In the genomic region with DNA sequence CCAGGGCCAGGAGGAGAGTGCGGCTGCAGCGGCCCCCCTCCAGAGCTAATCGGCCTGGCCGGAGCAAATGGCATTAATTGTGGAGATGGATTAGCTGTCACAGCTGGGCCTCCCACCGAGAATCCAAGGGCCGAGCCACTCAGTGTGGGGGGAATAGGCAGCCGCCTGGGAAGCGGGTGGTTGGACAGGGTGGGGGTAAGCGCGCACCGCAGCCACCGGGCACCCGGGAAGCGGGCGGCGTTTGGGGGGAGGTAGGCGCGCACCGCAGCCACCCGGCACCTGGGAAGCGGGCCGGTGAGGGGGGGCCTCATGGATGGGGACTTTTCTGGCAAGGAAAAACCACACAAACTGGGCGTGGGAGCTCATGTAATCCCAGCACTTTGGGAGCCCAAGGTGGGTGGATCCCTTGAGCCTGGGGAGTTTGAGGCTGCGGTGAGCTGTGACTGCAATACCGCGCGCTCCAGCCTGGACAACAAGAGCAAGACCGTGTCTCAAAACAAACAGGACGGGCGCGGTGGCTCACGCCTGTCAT, we compare ENCODE assay signal across 24 cellular contexts. TPM values are rescaled to one million over a fixed set of nuclear protein-coding genes. Genes with fewer than 3 reads are reported as not detected.
DNase-seq lines count a peak whose midpoint lies in the region; ATAC-seq and TF ChIP-seq lines count a peak whose summit lies in the region.
"Had no signal": no experiment of that assay in that cellular context is flagged by ENCODE, and none has a peak within 500 bp of the region (broad histone marks: within the 10 kb centered on the region; RNA-seq: fewer than 3 reads in every experiment).

No MANE protein-coding gene starts in this region.

- H3K4me1 Mint-ChIP-seq in stimulated activated effector memory CD8-positive, alpha-beta T cell treated with anti-CD3 and anti-CD28 coated beads, Interleukin-12 subunit alpha, Interleukin-12 subunit beta, amount 100 ng/mL, for 72 hours: peaks cover 14% of the 10 kb centered on the region

- H3K9me3 ChIP-seq in SK-N-SH: no peaks in the 10 kb centered on the region
- no peaks in the 10 kb centered on the region for H3K9me3 ChIP-seq in SJCRH30 (replicated peaks)
- H3K9me3 ChIP-seq in right atrium auricular region: no peaks in the 10 kb centered on the region
- H3K9me3 ChIP-seq in prostate gland: no peaks in the 10 kb centered on the region
- no peaks in the 10 kb centered on the region for H3K9me3 ChIP-seq in uterus
- H3K9me3 ChIP-seq: A549, esophagus squamous epithelium, heart right ventricle, stomach, upper lobe of right lung had no signal

- peak; percentile 62 for DNase-seq in SK-N-SH
- peak; percentile 90 to 91 for DNase-seq in SJCRH30
- DNase-seq in fibroblast of mammary gland (ENCODE audit: low read depth): peak; percentile 55
- DNase-seq in stimulated activated effector memory CD8-positive, alpha-beta T cell treated with anti-CD3 and anti-CD28 coated beads, Interleukin-12 subunit alpha, Interleukin-12 subunit beta, amount 100 ng/mL, for 72 hours (ENCODE audit: low spot score in 2 of 2): no peak
- DNase-seq in right atrium auricular region (ENCODE audit: low spot score): no peak
- DNase-seq in prostate gland (ENCODE audit: low spot score): no peak
- no peak for DNase-seq in uterus
- DNase-seq: activated CD4-positive, alpha-beta T cell treated with anti-CD3 and anti-CD28 coated beads, Interleukin-2, amount 50 U/mL, for 4 hours; activated naive CD4-positive, alpha-beta T cell treated with anti-CD3 and anti-CD28 coated beads for 36 hours; activated T-cell treated with anti-CD3 and anti-CD28 coated beads for 4 hours; brain microvascular endothelial cell; DND-41; esophagus squamous epithelium; heart right ventricle; natural killer cell; NCI-H510A treated with DMSO at 0.1 percent for 48 hours; stomach; upper lobe of right lung had no signal

- intact Hi-C loops in prostate gland (cut with DNase I) (no loop called here), uterus (cut with DNase I; ENCODE audit: low total_unique reads) (no loop called here)

- TF ChIP-seq POLR2A in prostate gland (IDR thresholded peaks at IDR 0.05): no peak
- TF ChIP-seq POLR2A in uterus (IDR thresholded peaks at IDR 0.05): no peak

- no peaks in the 10 kb centered on the region; a peak in 1 of 4 replicates for H3K4me1 ChIP-seq in SK-N-SH (ENCODE audit: control insufficient read depth in 1 of 2, insufficient read depth in 2 of 2, low read depth in 1 of 2, low read length in 1 of 2)
- peaks cover 8% of the 10 kb centered on the region; the same call in 1 of the 2 replicates for H3K4me1 ChIP-seq in SJCRH30
- no peaks in the 10 kb centered on the region for H3K4me1 ChIP-seq in right atrium auricular region
- H3K4me1 ChIP-seq in prostate gland (replicated peaks): no peaks in the 10 kb centered on the region
- no peaks in the 10 kb centered on the region for H3K4me1 ChIP-seq in uterus

- 80% methylated on average over 17 of the region's 32 CpGs for WGBS in SK-N-SH (ENCODE audit: low lambda C conversion rate)
- 79% methylated on average over 30 of the region's 32 CpGs for WGBS in prostate gland

- TF ChIP-seq CTCF in SK-N-SH (IDR thresholded peaks at IDR 0.05): no peak
- no peak for TF ChIP-seq CTCF in fibroblast of mammary gland (conservative IDR thresholded peaks at IDR 0.05; ENCODE audit: control insufficient read depth, insufficient read depth, low read depth, low read length)
- TF ChIP-seq CTCF in right atrium auricular region (IDR thresholded peaks at IDR 0.05): no peak
- TF ChIP-seq CTCF in prostate gland (IDR thresholded peaks at IDR 0.05): no peak
- no peak for TF ChIP-seq CTCF in uterus (IDR thresholded peaks at IDR 0.05)

- H3K4me3 ChIP-seq in SK-N-SH (ENCODE audit: low read depth in 2 of 2, low read length in 1 of 2): no peak overlapping the region
- peak overlapping the region; percentile 43 for H3K4me3 ChIP-seq in SJCRH30
- H3K4me3 ChIP-seq in fibroblast of mammary gland (ENCODE audit: control insufficient read depth, low read depth, low read length): no peak overlapping the region
- H3K4me3 ChIP-seq in right atrium auricular region: no peak overlapping the region
- no peak overlapping the region for H3K4me3 ChIP-seq in prostate gland
- H3K4me3 ChIP-seq in uterus: no peak overlapping the region
- H3K4me3 ChIP-seq: A549, heart right ventricle, upper lobe of right lung had no signal

- no peak overlapping the region for H2AFZ ChIP-seq in SK-N-SH (ENCODE audit: low read depth)

- no peak for TF ChIP-seq EP300 in SK-N-SH (IDR thresholded peaks at IDR 0.05; ENCODE audit: borderline replicate concordance in 1 of 2, low read depth in 1 of 2, low read length in 1 of 2)

- no peaks in the 10 kb centered on the region for H3K9me2 ChIP-seq in SK-N-SH

- no peak overlapping the region for H3K9ac ChIP-seq in SK-N-SH

- H3K27ac ChIP-seq in SK-N-SH (ENCODE audit: low read depth in 2 of 2, low read length in 1 of 2) (no peak overlapping the region), SJCRH30 (peak overlapping the region; percentile 83), right atrium auricular region (no peak overlapping the region), prostate gland (no peak overlapping the region), uterus (no peak overlapping the region)
- H3K27ac ChIP-seq: A549, brain microvascular endothelial cell, C4-2B, heart right ventricle, stomach, upper lobe of right lung had no signal

- H3K9me3 Mint-ChIP-seq in stimulated activated effector memory CD8-positive, alpha-beta T cell treated with anti-CD3 and anti-CD28 coated beads, Interleukin-12 subunit alpha, Interleukin-12 subunit beta, amount 100 ng/mL, for 72 hours: no peaks in the 10 kb centered on the region
- H3K9me3 Mint-ChIP-seq: activated naive CD4-positive, alpha-beta T cell treated with anti-CD3 and anti-CD28 coated beads for 36 hours; dendritic cell treated with granulocyte-macrophage colony-stimulating factor and Interleukin-4, amounts not matched to agents 40 ng/mL and 50 ng/mL, for 4 days; natural killer cell had no signal

- H4K20me1 ChIP-seq in SK-N-SH (ENCODE audit: insufficient read depth): peaks cover 45% of the 10 kb centered on the region

- H3K27ac Mint-ChIP-seq in stimulated activated effector memory CD8-positive, alpha-beta T cell treated with anti-CD3 and anti-CD28 coated beads, Interleukin-12 subunit alpha, Interleukin-12 subunit beta, amount 100 ng/mL, for 72 hours: peak overlapping the region; percentile 32
- H3K27ac Mint-ChIP-seq: dendritic cell treated with granulocyte-macrophage colony-stimulating factor and Interleukin-4, amounts not matched to agents 40 ng/mL and 50 ng/mL, for 4 days; natural killer cell had no signal

- POLR2A ChIA-PET in SK-N-SH (lab: Yijun Ruan, JAX): no interaction called here

- H3K36me3 Mint-ChIP-seq in stimulated activated effector memory CD8-positive, alpha-beta T cell treated with anti-CD3 and anti-CD28 coated beads, Interleukin-12 subunit alpha, Interleukin-12 subunit beta, amount 100 ng/mL, for 72 hours: peaks cover 40% of the 10 kb centered on the region
- H3K36me3 Mint-ChIP-seq: natural killer cell had no signal

- H3K27me3 ChIP-seq in SK-N-SH (ENCODE audit: insufficient read depth) (no peaks in the 10 kb centered on the region), SJCRH30 (no peaks in the 10 kb centered on the region), right atrium auricular region (no peaks in the 10 kb centered on the region), prostate gland (replicated peaks; ENCODE audit: insufficient read depth) (no peaks in the 10 kb centered on the region), uterus (no peaks in the 10 kb centered on the region)
- H3K27me3 ChIP-seq: brain microvascular endothelial cell, esophagus squamous epithelium, heart right ventricle, stomach, upper lobe of right lung had no signal

- no peak overlapping the region for H3K4me3 Mint-ChIP-seq in stimulated activated effector memory CD8-positive, alpha-beta T cell treated with anti-CD3 and anti-CD28 coated beads, Interleukin-12 subunit alpha, Interleukin-12 subunit beta, amount 100 ng/mL, for 72 hours
- H3K4me3 Mint-ChIP-seq: activated naive CD4-positive, alpha-beta T cell treated with anti-CD3 and anti-CD28 coated beads for 36 hours; dendritic cell treated with granulocyte-macrophage colony-stimulating factor and Interleukin-4, amounts not matched to agents 40 ng/mL and 50 ng/mL, for 4 days; natural killer cell had no signal

- peaks cover 4% of the 10 kb centered on the region for H3F3A ChIP-seq in SK-N-SH (replicated peaks; ENCODE audit: insufficient read depth)

- H3K79me2 ChIP-seq in SK-N-SH (ENCODE audit: insufficient read depth): peaks cover 60% of the 10 kb centered on the region

- H3K4me2 ChIP-seq in SK-N-SH: no peak overlapping the region
- H3K4me2 ChIP-seq: A549 had no signal

- TF ChIP-seq RAD21 in SK-N-SH (IDR thresholded peaks at IDR 0.05; ENCODE audit: low read length): no peak

- no peak for ATAC-seq in SK-N-SH treated with all-trans-retinoic acid at 6 μM for 48 hours
- ATAC-seq in stimulated activated effector memory CD8-positive, alpha-beta T cell treated with anti-CD3 and anti-CD28 coated beads, Interleukin-12 subunit alpha, Interleukin-12 subunit beta, amount 100 ng/mL, for 72 hours: no peak
- ATAC-seq: A549, HCT116, heart right ventricle, natural killer cell, Panc1, upper lobe of right lung had no signal

- peaks cover 0 to 11% of the 10 kb centered on the region in 2 experiments for H3K36me3 ChIP-seq in SK-N-SH (replicated peaks in 1 of 2; ENCODE audit: control insufficient read depth in 1 of 2, insufficient read depth in 2 of 2, low read length in 1 of 2)
- no peaks in the 10 kb centered on the region for H3K36me3 ChIP-seq in SJCRH30
- H3K36me3 ChIP-seq in right atrium auricular region: peaks cover 10% of the 10 kb centered on the region
- peaks cover 0 to 6% of the 10 kb centered on the region in 2 donors for H3K36me3 ChIP-seq in prostate gland
- no peaks in the 10 kb centered on the region for H3K36me3 ChIP-seq in uterus

- CTCF ChIA-PET in SK-N-SH (lab: Yijun Ruan, JAX): interaction anchor here (1.5 to 1.7 kb wide), 2 partner anchors 11 to 19 kb away, joined by 3 to 5 read pairs; no protein-coding TSS in a partner anchor

RNA-seq across cellular contexts. Expression of gene R3HDM4, which starts 9.7 kb away (rescaled TPM):
- 39.2 and 41.4 TPM in 2 replicates for polyA plus RNA-seq in SK-N-SH (2012; rRNA removed)
- polyA plus RNA-seq in SK-N-SH (2012; cell fraction: cytosol; rRNA removed): 19.6 and 30.3 TPM in 2 replicates
- polyA plus RNA-seq in SK-N-SH (2012; cell fraction: nucleus; rRNA removed): 46.7 and 47.9 TPM in 2 replicates
- total RNA-seq in SJCRH30 (2014; rRNA removed; shearing (Covaris generic)): 18.3 and 19.8 TPM in 2 replicates
- total RNA-seq in right atrium auricular region: 10 to 100 TPM; 19.5 to 30.4 TPM
- 10 to 100 TPM; 36.9 to 58.7 TPM for total RNA-seq in prostate gland
- total RNA-seq in uterus: 10 to 100 TPM in 3 of 4 donors, 1 to 10 TPM in 1; 5.3 to 38.2 (median 21.2) TPM

RNA-seq across cellular contexts. Expression of gene RNU6-9, which starts 10.0 kb away (rescaled TPM):
- polyA plus RNA-seq in SK-N-SH (2012; rRNA removed): not detected in 2 replicates
- polyA plus RNA-seq in SK-N-SH (2012; cell fraction: cytosol; rRNA removed): not detected in 2 replicates
- polyA plus RNA-seq in SK-N-SH (2012; cell fraction: nucleus; rRNA removed): not detected in 2 replicates
- not detected in 2 replicates for total RNA-seq in SJCRH30 (2014; rRNA removed; shearing (Covaris generic))
- total RNA-seq in right atrium auricular region (not detected), prostate gland (not detected), uterus (not detected)
- total RNA-seq: activated naive CD4-positive, alpha-beta T cell treated with anti-CD3 and anti-CD28 coated beads for 36 hours; esophagus squamous epithelium; heart right ventricle; natural killer cell; stomach; upper lobe of right lung had no signal
- polyA plus RNA-seq: A549, heart right ventricle, stomach had no signal

RNA-seq across cellular contexts. Expression of gene MED16, which starts 10.3 kb away (rescaled TPM):
- polyA plus RNA-seq in SK-N-SH (2012; rRNA removed): 30.0 and 40.6 TPM in 2 replicates
- polyA plus RNA-seq in SK-N-SH (2012; cell fraction: cytosol; rRNA removed): 12.5 and 22.8 TPM in 2 replicates
- 49.0 and 102 TPM in 2 replicates for polyA plus RNA-seq in SK-N-SH (2012; cell fraction: nucleus; rRNA removed)
- 19.6 and 21.3 TPM in 2 replicates for total RNA-seq in SJCRH30 (2014; rRNA removed; shearing (Covaris generic))
- total RNA-seq in right atrium auricular region (10 to 100 TPM; 17.7 to 26.5 TPM), prostate gland (100 to 1,000 TPM in 1 of 2 donors, 10 to 100 TPM in 1; 65.1 to 114 TPM), uterus (10 to 100 TPM; 12.0 to 69.1 (median 43.1) TPM)

RNA-seq across cellular contexts. Expression of gene KISS1R, which starts 13.8 kb away (rescaled TPM):
- polyA plus RNA-seq in SK-N-SH (2012; rRNA removed): not detected in 2 replicates
- 0.03 TPM in 1 of 2 replicates, not detected in the other for polyA plus RNA-seq in SK-N-SH (2012; cell fraction: cytosol; rRNA removed)
- 0.04 TPM in 1 of 2 replicates, not detected in the other for polyA plus RNA-seq in SK-N-SH (2012; cell fraction: nucleus; rRNA removed)
- 0.08 TPM in 1 of 2 replicates, not detected in the other for total RNA-seq in SJCRH30 (2014; rRNA removed; shearing (Covaris generic))
- total RNA-seq in right atrium auricular region (not detected), prostate gland (not detected), uterus (under 1 TPM in 1 of 4 donors, not detected in 3; 0.14 TPM)
- total RNA-seq: heart right ventricle, stomach, upper lobe of right lung had no signal
- polyA plus RNA-seq: heart right ventricle, stomach had no signal

RNA-seq across cellular contexts. Expression of gene ARID3A, which starts 22.5 kb away (rescaled TPM):
- 4.4 and 8.6 TPM in 2 replicates for polyA plus RNA-seq in SK-N-SH (2012; rRNA removed)
- polyA plus RNA-seq in SK-N-SH (2012; cell fraction: cytosol; rRNA removed): 1.4 and 3.3 TPM in 2 replicates
- polyA plus RNA-seq in SK-N-SH (2012; cell fraction: nucleus; rRNA removed): 14.1 and 16.6 TPM in 2 replicates
- total RNA-seq in SJCRH30 (2014; rRNA removed; shearing (Covaris generic)): 28.7 and 34.8 TPM in 2 replicates
- total RNA-seq in right atrium auricular region (1 to 10 TPM; 1.7 to 3.4 TPM), prostate gland (10 to 100 TPM in 1 of 2 donors, 1 to 10 TPM in 1; 3.8 to 18.7 TPM), uterus (10 to 100 TPM in 1 of 4 donors, 1 to 10 TPM in 3; 1.3 to 22.0 (median 3.8) TPM)

Comparison
In these comparisons a context has a peak if more than half of its experiments do, and no peak if none do; other contexts are left out.
1. DNase-seq: peak in SK-N-SH (single experiment), SJCRH30 (2 of 2) and fibroblast of mammary gland (single experiment); none in stimulated activated effector memory CD8-positive, alpha-beta T cell treated with anti-CD3 and anti-CD28 coated beads, Interleukin-12 subunit alpha, Interleukin-12 subunit beta, amount 100 ng/mL, for 72 hours (0 of 2), right atrium auricular region (single experiment), prostate gland (single experiment) and uterus (0 of 2).